8 cellular contexts compared by ENCODE assay signal in the genomic region with DNA sequence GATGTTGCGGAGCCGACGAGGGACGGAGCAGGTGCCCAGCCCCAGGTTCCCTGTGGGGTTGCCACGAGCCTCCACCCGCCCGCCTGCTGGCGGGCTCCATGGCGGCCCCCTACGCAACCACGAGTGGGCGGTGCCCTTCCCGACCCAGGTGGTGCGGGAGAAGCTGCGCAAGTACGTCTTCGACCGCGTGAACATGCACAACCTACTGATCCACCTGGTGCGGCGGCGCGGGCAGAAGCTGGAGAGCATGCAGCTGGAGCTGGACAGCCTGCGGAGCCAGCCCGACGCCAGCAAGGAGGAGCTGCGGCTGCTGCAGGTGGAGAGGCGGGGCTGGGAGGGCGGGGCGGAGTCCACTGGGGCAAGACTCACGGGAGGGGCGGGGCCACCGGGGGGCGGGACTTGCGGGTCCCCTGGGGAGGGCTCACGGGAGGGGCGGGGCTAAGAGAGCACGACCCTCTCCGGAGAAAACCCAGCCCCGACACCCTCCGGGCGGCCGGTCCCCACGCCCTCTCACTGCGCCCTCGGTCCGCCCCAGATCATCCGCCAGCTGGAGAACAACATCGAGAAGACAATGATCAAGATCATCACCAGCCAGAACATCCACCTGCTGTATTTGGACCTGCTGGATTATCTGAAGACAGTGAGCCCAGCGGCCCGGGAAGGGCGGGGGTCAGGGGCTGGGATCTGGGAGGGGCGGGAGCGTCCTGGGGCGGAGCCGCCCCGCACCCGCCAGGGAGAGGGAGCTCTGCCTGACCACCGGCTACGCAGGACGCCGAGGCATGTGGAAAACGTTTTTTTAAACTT. TPM values are rescaled to one million over a fixed set of nuclear protein-coding genes. Genes with fewer than 3 reads are reported as not detected.
DNase-seq lines count a peak whose midpoint lies in the region; ATAC-seq, FAIRE-seq and TF ChIP-seq lines count a peak whose summit lies in the region.

No MANE protein-coding gene starts in this region.

- TF ChIP-seq CTCF in pancreas (IDR thresholded peaks at IDR 0.05) (no peak), tibial nerve (IDR thresholded peaks at IDR 0.05) (no peak)

- H3K27ac ChIP-seq in pancreas (peak overlapping the region; percentile 69 to 87 (median 77)), tibial nerve (no peak overlapping the region)

- FAIRE-seq in pancreas (lab: Jason Lieb, UNC), result no peak

- peak; percentile 81 for DNase-seq in GM19238 (ENCODE audit: insufficient read length, low spot score)
- DNase-seq in NCI-H1092 (lab: John Stamatoyannopoulos, UW), result peak; percentile 84
- peak; percentile 86 for DNase-seq in activated naive CD4-positive, alpha-beta T cell treated with anti-CD3 and anti-CD28 coated beads for 36 hours
- peak; percentile 59 to 96 (median 83) for DNase-seq in head of caudate nucleus
- peak; percentile 93 to 98 (median 95) for DNase-seq in pancreas
- DNase-seq in tibial nerve (ENCODE audit: low spot score in 2 of 2), result peak; percentile 32 to 37

- CTCF ChIA-PET in activated naive CD4-positive, alpha-beta T cell treated with anti-CD3 and anti-CD28 coated beads for 36 hours (lab: Charles Lee), result interaction anchor here (0.5 to 1.5 kb wide), 3 partner anchors 8 to 895 kb away, joined by 3 to 5 read pairs (median 5); no protein-coding TSS in a partner anchor

- WGBS in pancreas, 2 donors, result 1% methylated on average over 58 to 63 of the region's 63 CpGs
- 0 to 1% methylated on average over 24 to 37 of the region's 63 CpGs for WGBS in tibial nerve, 2 donors

- H3K9me3 Mint-ChIP-seq in activated naive CD4-positive, alpha-beta T cell treated with anti-CD3 and anti-CD28 coated beads for 36 hours, result no peaks in the 10 kb centered on the region

- H3K4me3 ChIP-seq in pancreas (peak overlapping the region; percentile 16 to 50 (median 34)), tibial nerve (peak overlapping the region; percentile 2 to 47 (median 29))

- H3K4me1 ChIP-seq in pancreas (peaks cover 29 to 34% (median 32%) of the 10 kb centered on the region in 3 donors), tibial nerve (peaks cover 0 to 35% (median 17%) of the 10 kb centered on the region in 4 donors)

- intact Hi-C loops in activated naive CD4-positive, alpha-beta T cell treated with anti-CD3 and anti-CD28 coated beads for 36 hours (cut with micrococcal nuclease), result loop anchor here (1.0 kb wide), 1 partner anchor 9 kb away; the partner anchor contains the start of gene TMEM141
- intact Hi-C loops in head of caudate nucleus (cut with DNase I), result no loop called here
- intact Hi-C loops in pancreas (cut with DNase I), result loop anchor here in 2 of 3 donors (10.0 kb wide), 2 partner anchors 45 to 145 kb away; partner anchors contain the start of genes AJM1 (in 1 of the 2), C8G (in 1 of the 2), FBXW5 (in 1 of the 2) and PHPT1 (in 1 of the 2)

- peaks cover 7% of the 10 kb centered on the region for H3K27me3 Mint-ChIP-seq in activated naive CD4-positive, alpha-beta T cell treated with anti-CD3 and anti-CD28 coated beads for 36 hours (ENCODE audit: low read depth)

- no peaks in the 10 kb centered on the region for H3K9me3 ChIP-seq in pancreas
- H3K9me3 ChIP-seq in tibial nerve, result no peaks in the 10 kb centered on the region

- no peak for TF ChIP-seq EP300 in tibial nerve (IDR thresholded peaks at IDR 0.05)

- ATAC-seq in SK-N-SH treated with all-trans-retinoic acid at 6 μM for 48 hours, result peak; percentile 76
- ATAC-seq in pancreas, result peak; percentile 77 to 84 (median 81)
- ATAC-seq in HG02870 (IDR thresholded peaks at IDR 0.05; ENCODE audit: unreplicated experiment), result no peak

- H3K36me3 Mint-ChIP-seq in activated naive CD4-positive, alpha-beta T cell treated with anti-CD3 and anti-CD28 coated beads for 36 hours (ENCODE audit: low read depth), result no peaks in the 10 kb centered on the region

- H3K4me1 Mint-ChIP-seq in activated naive CD4-positive, alpha-beta T cell treated with anti-CD3 and anti-CD28 coated beads for 36 hours (ENCODE audit: low read depth), result peaks cover 24% of the 10 kb centered on the region

- H3K36me3 ChIP-seq in pancreas (no peaks in the 10 kb centered on the region), tibial nerve (peaks cover 0 to 12% (median 0%) of the 10 kb centered on the region in 3 donors)

- H3K27ac Mint-ChIP-seq in activated naive CD4-positive, alpha-beta T cell treated with anti-CD3 and anti-CD28 coated beads for 36 hours, result no peak overlapping the region

- H3K27me3 ChIP-seq in pancreas (no peaks in the 10 kb centered on the region), tibial nerve (peaks cover 0 to 64% of the 10 kb centered on the region in 2 donors)

- TF ChIP-seq POLR2A in tibial nerve (IDR thresholded peaks at IDR 0.05), result no peak

- peak overlapping the region; percentile 57 for H3K4me3 Mint-ChIP-seq in activated naive CD4-positive, alpha-beta T cell treated with anti-CD3 and anti-CD28 coated beads for 36 hours

TF ChIP-seq in SK-N-SH treated with all-trans-retinoic acid at 6 μM for 48 hours, 23 proteins besides CTCF, POLR2A, EP300 and RAD21:
- TF ChIP-seq ZNF565 (CRISPR knock-in tag; conservative IDR thresholded peaks at IDR 0.05; ENCODE audit: low read depth), result no peak
- no peak for TF ChIP-seq OSR1 (CRISPR knock-in tag; IDR thresholded peaks at IDR 0.05)
- no peak for TF ChIP-seq ARNTL (CRISPR knock-in tag; IDR thresholded peaks at IDR 0.05; ENCODE audit: borderline replicate concordance, low read depth)

RNA-seq across cellular contexts. Expression of gene CCDC183, which starts 3.9 kb away (rescaled TPM):
- under 1 TPM; 0.38 to 0.47 TPM for total RNA-seq in activated naive CD4-positive, alpha-beta T cell treated with anti-CD3 and anti-CD28 coated beads for 36 hours
- total RNA-seq in pancreas, result 1 to 10 TPM; 2.4 to 5.5 (median 2.9) TPM
- polyA plus RNA-seq in pancreas, result 10 to 100 TPM in 1 of 2 donors, 1 to 10 TPM in 1; 9.2 to 10.7 TPM
- 1 to 10 TPM; 1.5 to 5.1 (median 4.1) TPM for total RNA-seq in tibial nerve

RNA-seq across cellular contexts. Expression of gene RABL6, which starts 7.7 kb away (rescaled TPM):
- 10 to 100 TPM; 74.9 to 82.7 TPM for total RNA-seq in activated naive CD4-positive, alpha-beta T cell treated with anti-CD3 and anti-CD28 coated beads for 36 hours
- 10 to 100 TPM; 50.7 to 76.5 (median 60.4) TPM for total RNA-seq in pancreas
- polyA plus RNA-seq in pancreas, result 100 to 1,000 TPM in 1 of 2 donors, 10 to 100 TPM in 1; 98.0 to 119 TPM
- 10 to 100 TPM; 63.0 to 74.5 (median 71.3) TPM for total RNA-seq in tibial nerve

RNA-seq across cellular contexts. Expression of gene TMEM141, which starts 8.9 kb away (rescaled TPM):
- total RNA-seq in activated naive CD4-positive, alpha-beta T cell treated with anti-CD3 and anti-CD28 coated beads for 36 hours, result 10 to 100 TPM; 38.1 to 39.6 TPM
- total RNA-seq in pancreas (10 to 100 TPM; 29.2 to 53.1 (median 34.2) TPM), tibial nerve (10 to 100 TPM; 60.7 to 70.8 (median 66.9) TPM)
- 100 to 1,000 TPM in 1 of 2 donors, 10 to 100 TPM in 1; 84.5 to 104 TPM for polyA plus RNA-seq in pancreas

RNA-seq across cellular contexts. Expression of gene LCN15, which starts 35.7 kb away (rescaled TPM):
- not detected for total RNA-seq in activated naive CD4-positive, alpha-beta T cell treated with anti-CD3 and anti-CD28 coated beads for 36 hours
- total RNA-seq in pancreas (not detected), tibial nerve (not detected)
- polyA plus RNA-seq in pancreas, result not detected

RNA-seq across cellular contexts. Expression of gene LCN8, which starts 42.0 kb away (rescaled TPM):
- total RNA-seq in activated naive CD4-positive, alpha-beta T cell treated with anti-CD3 and anti-CD28 coated beads for 36 hours, result not detected
- total RNA-seq in pancreas, result not detected
- polyA plus RNA-seq in pancreas, result not detected
- under 1 TPM in 1 of 4 donors, not detected in 3; 0.39 TPM for total RNA-seq in tibial nerve

Comparison
In these comparisons a context has a peak if more than half of its experiments do, and no peak if none do; other contexts are left out.
1. DNase-seq: peak in every context shown above with its lines; median percentile 95 in pancreas; 86 in activated naive CD4-positive, alpha-beta T cell treated with anti-CD3 and anti-CD28 coated beads for 36 hours; 84 in NCI-H1092; 83 in head of caudate nucleus; 81 in GM19238; 34 in tibial nerve.
2. H3K27ac ChIP-seq: peak in pancreas (4 of 4); none in tibial nerve (0 of 4).